Comparison of ENCODE assay signal across 22 cellular contexts in the genomic region with DNA sequence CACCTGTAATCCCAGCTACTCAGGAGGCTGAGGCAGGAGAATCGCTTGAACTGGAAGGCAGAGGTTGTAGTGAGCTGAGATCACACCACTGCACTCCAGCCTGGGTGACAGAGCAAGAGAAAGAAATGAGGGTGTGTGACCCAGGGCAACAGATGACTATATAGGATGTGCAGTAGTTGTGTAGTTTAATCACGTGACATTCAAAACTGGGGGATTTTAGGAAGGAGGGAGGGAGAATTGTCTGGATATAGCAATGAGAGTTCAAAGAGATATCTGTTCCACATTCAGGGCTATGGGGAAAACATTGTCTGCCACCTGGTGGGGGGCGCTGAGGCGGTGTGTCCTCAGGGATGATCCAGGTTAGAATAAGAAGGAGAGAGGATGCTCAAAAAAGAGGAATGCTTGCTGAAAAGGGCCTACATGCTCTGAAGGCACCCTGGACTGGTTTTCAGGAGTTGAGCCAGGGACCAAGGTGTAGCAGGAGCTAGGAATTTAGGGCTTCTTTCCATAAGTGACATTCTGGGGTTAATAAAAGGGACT. TPM values are rescaled to one million over a fixed set of nuclear protein-coding genes. Genes with fewer than 3 reads are reported as not detected.
DNase-seq lines count a peak whose midpoint lies in the region; ATAC-seq and TF ChIP-seq lines count a peak whose summit lies in the region.
"Had no signal": no experiment of that assay in that cellular context is flagged by ENCODE, and none has a peak within 500 bp of the region (broad histone marks: within the 10 kb centered on the region; RNA-seq: fewer than 3 reads in every experiment).

No MANE protein-coding gene starts in this region.

- H3K9ac ChIP-seq in BLaER1 treated with 17β-estradiol and CSF1 and Interleukin-3, amounts not matched to agents 10 nM and 100 nM = peak overlapping the region in 2 of 11 experiments; percentile 14 to 73; a peak in 3 of 22 replicates
- H3K9ac ChIP-seq: GM23248 had no signal

- POLR2A ChIA-PET in WTC11 (lab: Charles Lee) = no interaction called here

- H3K4me3 Mint-ChIP-seq in WTC11 (no peak overlapping the region), progenitor cell of endocrine pancreas (ENCODE audit: low read depth) (no peak overlapping the region)

- no peaks in the 10 kb centered on the region for H4K20me1 ChIP-seq in BLaER1 treated with 17β-estradiol and CSF1 and Interleukin-3, amounts not matched to agents 10 nM and 100 nM

- ATAC-seq in WTC11 (0 out of 2 replicates have a peak, but pooled peaks have one; percentile 12), GM19463 (IDR thresholded peaks at IDR 0.05; ENCODE audit: unreplicated experiment) (no peak)

- no peaks in the 10 kb centered on the region for H3K27me3 Mint-ChIP-seq in WTC11 (ENCODE audit: low read depth)
- peaks cover 15% of the 10 kb centered on the region for H3K27me3 Mint-ChIP-seq in progenitor cell of endocrine pancreas

- H3K4me1 Mint-ChIP-seq in WTC11 = peaks cover 66% of the 10 kb centered on the region
- peaks cover 12% of the 10 kb centered on the region for H3K4me1 Mint-ChIP-seq in progenitor cell of endocrine pancreas (ENCODE audit: low read depth)

- in situ Hi-C loops in GM13977 (cut with MboI; ENCODE audit: low pct_unique_long_range_greater_than_20kb, low sequenced_read_pairs, unreplicated experiment) = no loop called here

- no peaks in the 10 kb centered on the region for H3K36me3 ChIP-seq in BLaER1 treated with 17β-estradiol and CSF1 and Interleukin-3, amounts not matched to agents 10 nM and 100 nM
- H3K36me3 ChIP-seq: MG63, sigmoid colon had no signal

- peaks cover 34 to 78% (median 72%) of the 10 kb centered on the region in 10 experiments for H3K4me1 ChIP-seq in BLaER1 treated with 17β-estradiol and CSF1 and Interleukin-3, amounts not matched to agents 10 nM and 100 nM

- no peaks in the 10 kb centered on the region for H3K27me3 ChIP-seq in BLaER1 treated with 17β-estradiol and CSF1 and Interleukin-3, amounts not matched to agents 10 nM and 100 nM
- H3K27me3 ChIP-seq: MG63, sigmoid colon, testis had no signal

- no peak overlapping the region for H3K4me3 ChIP-seq in BLaER1 treated with 17β-estradiol and CSF1 and Interleukin-3, amounts not matched to agents 10 nM and 100 nM
- H3K4me3 ChIP-seq: GM23248, MG63, sigmoid colon, testis had no signal

- H3K4me2 ChIP-seq in BLaER1 treated with 17β-estradiol and CSF1 and Interleukin-3, amounts not matched to agents 10 nM and 100 nM = peak overlapping the region in 9 of 11 experiments; percentile 89 to 99 (median 97); a peak in 15 of 22 replicates

- TF ChIP-seq CTCF in GM13977 (IDR thresholded peaks at IDR 0.05; ENCODE audit: extremely low read depth, insufficient read depth, missing control alignments) (peak; percentile 13), WTC11 (IDR thresholded peaks at IDR 0.05) (no peak), progenitor cell of endocrine pancreas (IDR thresholded peaks at IDR 0.05; ENCODE audit: unreplicated experiment) (no peak)

- CTCF ChIA-PET in WTC11 (lab: Charles Lee) = interaction anchor here (0.6 to 5.8 kb wide), 4 partner anchors 13 to 75 kb away, joined by 3 to 27 read pairs (median 4); a partner anchor contains a TSS

- DNase-seq in GM13977 (ENCODE audit: low spot score) (no peak), WTC11 (ENCODE audit: low spot score) (no peak), iPS-NIHi7 (ENCODE audit: extremely low spot score) (peak; percentile 41), germinal center (ENCODE audit: low spot score) (no peak), progenitor cell of endocrine pancreas (ENCODE audit: low spot score, unreplicated experiment) (no peak), amniotic stem cell (lab: John Stamatoyannopoulos, UW) (no peak)
- DNase-seq: activated CD4-positive, alpha-beta T cell treated with anti-CD3 and anti-CD28 coated beads for 48 hours; cortex of kidney; DND-41; erythroblast; glutamatergic neuron; GM23248; mesendoderm; MG63; NCI-H1694 treated with DMSO at 0.1 percent for 48 hours; NCI-H524 treated with DMSO at 0.1 percent for 48 hours; RPMI8226; sigmoid colon; testis had no signal

- H3K36me3 Mint-ChIP-seq in WTC11 = no peaks in the 10 kb centered on the region
- no peaks in the 10 kb centered on the region for H3K36me3 Mint-ChIP-seq in progenitor cell of endocrine pancreas (ENCODE audit: insufficient read depth)

- H3K27ac ChIP-seq in BLaER1 treated with 17β-estradiol and CSF1 and Interleukin-3, amounts not matched to agents 10 nM and 100 nM = peak overlapping the region in 10 of 11 experiments; percentile 15 to 99 (median 91); a peak in 18 of 22 replicates
- H3K27ac ChIP-seq: GM23248, sigmoid colon, testis had no signal

- no peaks in the 10 kb centered on the region for H3K9me3 ChIP-seq in BLaER1 treated with 17β-estradiol and CSF1 and Interleukin-3, amounts not matched to agents 10 nM and 100 nM (replicated peaks in 1 of 11)
- H3K9me3 ChIP-seq: MG63, sigmoid colon, testis had no signal

- H3K9me3 Mint-ChIP-seq in WTC11 = no peaks in the 10 kb centered on the region
- H3K9me3 Mint-ChIP-seq in progenitor cell of endocrine pancreas (ENCODE audit: low read depth) = no peaks in the 10 kb centered on the region

- H3K27ac Mint-ChIP-seq in WTC11 (no peak overlapping the region), progenitor cell of endocrine pancreas (no peak overlapping the region)

TF ChIP-seq in WTC11, 78 proteins besides CTCF, POLR2A, EP300 and RAD21:
- no peak for TF ChIP-seq TEAD1 (CRISPR knock-in tag; IDR thresholded peaks at IDR 0.05)
- TF ChIP-seq, protein P1, sequence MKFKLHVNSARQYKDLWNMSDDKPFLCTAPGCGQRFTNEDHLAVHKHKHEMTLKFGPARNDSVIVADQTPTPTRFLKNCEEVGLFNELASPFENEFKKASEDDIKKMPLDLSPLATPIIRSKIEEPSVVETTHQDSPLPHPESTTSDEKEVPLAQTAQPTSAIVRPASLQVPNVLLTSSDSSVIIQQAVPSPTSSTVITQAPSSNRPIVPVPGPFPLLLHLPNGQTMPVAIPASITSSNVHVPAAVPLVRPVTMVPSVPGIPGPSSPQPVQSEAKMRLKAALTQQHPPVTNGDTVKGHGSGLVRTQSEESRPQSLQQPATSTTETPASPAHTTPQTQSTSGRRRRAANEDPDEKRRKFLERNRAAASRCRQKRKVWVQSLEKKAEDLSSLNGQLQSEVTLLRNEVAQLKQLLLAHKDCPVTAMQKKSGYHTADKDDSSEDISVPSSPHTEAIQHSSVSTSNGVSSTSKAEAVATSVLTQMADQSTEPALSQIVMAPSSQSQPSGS (CRISPR knock-in tag; IDR thresholded peaks at IDR 0.05; ENCODE audit: borderline replicate concordance, low read depth) = no peak

RNA-seq across cellular contexts. Expression of a gene that starts 7.8 kb away (rescaled TPM):
- 166 to 179 TPM (median 167 TPM) in 3 replicates for total RNA-seq in WTC11 (2021)
- total RNA-seq in progenitor cell of endocrine pancreas = 65.4 and 69.0 TPM in 2 replicates

RNA-seq across cellular contexts. Expression of a gene that starts 10.8 kb away (rescaled TPM):
- total RNA-seq in WTC11 (2021) (24.0 to 26.3 TPM (median 25.3 TPM) in 3 replicates), progenitor cell of endocrine pancreas (2.3 and 3.7 TPM in 2 replicates)

RNA-seq across cellular contexts. Expression of a gene that starts 35.3 kb away (rescaled TPM):
- total RNA-seq in WTC11 (2021) = 159 to 203 TPM (median 162 TPM) in 3 replicates
- 54.4 and 56.3 TPM in 2 replicates for total RNA-seq in progenitor cell of endocrine pancreas
- total RNA-seq: GM23248 had no signal

RNA-seq across cellular contexts. Expression of a gene that starts 57.4 kb away (rescaled TPM):
- total RNA-seq in WTC11 (2021) (0.23 to 0.46 TPM (median 0.28 TPM) in 3 replicates), progenitor cell of endocrine pancreas (0.09 and 0.14 TPM in 2 replicates)
- total RNA-seq: GM23248; T-helper 2 cell treated with Interferon-gamma antibody and Interleukin-4, amounts not matched to agents 100 ng/mL and 5 ng/mL, for 36 hours had no signal
